13 cellular contexts compared by ENCODE assay signal in genomic region chr10:91974960-91975359, GRCh38. TPM values are rescaled to one million over a fixed set of nuclear protein-coding genes. Genes with fewer than 3 reads are reported as not detected.
A peak's percentile ranks its signal among the peaks of the same experiment; 100 is the strongest.
DNase-seq lines count a peak whose midpoint lies in the region.
"Had no signal": no experiment of that assay in that cellular context is flagged by ENCODE, and none has a peak within 500 bp of the region (broad histone marks: within the 10 kb centered on the region; RNA-seq: fewer than 3 reads in every experiment).

No MANE protein-coding gene starts in this region.

- peaks cover 34% of the 10 kb centered on the region for H3K36me3 Mint-ChIP-seq in activated naive CD4-positive, alpha-beta T cell treated with anti-CD3 and anti-CD28 coated beads, Interleukin-2, amount 50 U/mL, for 24 hours
- H3K36me3 Mint-ChIP-seq in activated naive CD4-positive, alpha-beta T cell treated with anti-CD3 and anti-CD28 coated beads, Interleukin-2, amount 10 ng/mL, durations not matched to agents 7 days and 5 days = peaks cover 54% of the 10 kb centered on the region
- H3K36me3 Mint-ChIP-seq in stimulated activated naive CD8-positive, alpha-beta T cell treated with anti-CD3 and anti-CD28 coated beads, Interleukin-15, Interleukin-2, amounts not matched to agents 100 ng/mL and 50 ng/mL, for 24 hours (ENCODE audit: low read depth) = peaks cover 89% of the 10 kb centered on the region

- peak overlapping the region; percentile 65 for H3K4me3 Mint-ChIP-seq in activated naive CD4-positive, alpha-beta T cell treated with anti-CD3 and anti-CD28 coated beads, Interleukin-2, amount 50 U/mL, for 24 hours
- H3K4me3 Mint-ChIP-seq in activated naive CD4-positive, alpha-beta T cell treated with anti-CD3 and anti-CD28 coated beads, Interleukin-2, amount 10 ng/mL, durations not matched to agents 7 days and 5 days = no peak overlapping the region
- H3K4me3 Mint-ChIP-seq in stimulated activated naive CD8-positive, alpha-beta T cell treated with anti-CD3 and anti-CD28 coated beads, Interleukin-15, Interleukin-2, amounts not matched to agents 100 ng/mL and 50 ng/mL, for 24 hours = peak overlapping the region; percentile 58
- H3K4me3 Mint-ChIP-seq: activated CD4-positive, alpha-beta T cell treated with anti-CD3 and anti-CD28 coated beads, Interleukin-2, amount 10 ng/mL, durations not matched to agents 7 days and 5 days; naive thymus-derived CD4-positive, alpha-beta T cell had no signal

- peak overlapping the region; percentile 99 for H3K27ac Mint-ChIP-seq in activated naive CD4-positive, alpha-beta T cell treated with anti-CD3 and anti-CD28 coated beads, Interleukin-2, amount 50 U/mL, for 24 hours
- no peak overlapping the region for H3K27ac Mint-ChIP-seq in activated naive CD4-positive, alpha-beta T cell treated with anti-CD3 and anti-CD28 coated beads, Interleukin-2, amount 10 ng/mL, durations not matched to agents 7 days and 5 days
- peak overlapping the region; percentile 97 for H3K27ac Mint-ChIP-seq in stimulated activated naive CD8-positive, alpha-beta T cell treated with anti-CD3 and anti-CD28 coated beads, Interleukin-15, Interleukin-2, amounts not matched to agents 100 ng/mL and 50 ng/mL, for 24 hours
- H3K27ac Mint-ChIP-seq: activated CD4-positive, alpha-beta T cell treated with anti-CD3 and anti-CD28 coated beads, Interleukin-2, amount 10 ng/mL, durations not matched to agents 7 days and 5 days; naive thymus-derived CD4-positive, alpha-beta T cell had no signal

- H3K27me3 Mint-ChIP-seq in activated naive CD4-positive, alpha-beta T cell treated with anti-CD3 and anti-CD28 coated beads, Interleukin-2, amount 50 U/mL, for 24 hours = no peaks in the 10 kb centered on the region
- H3K27me3 Mint-ChIP-seq in activated naive CD4-positive, alpha-beta T cell treated with anti-CD3 and anti-CD28 coated beads, Interleukin-2, amount 10 ng/mL, durations not matched to agents 7 days and 5 days = no peaks in the 10 kb centered on the region
- no peaks in the 10 kb centered on the region for H3K27me3 Mint-ChIP-seq in stimulated activated naive CD8-positive, alpha-beta T cell treated with anti-CD3 and anti-CD28 coated beads, Interleukin-15, Interleukin-2, amounts not matched to agents 100 ng/mL and 50 ng/mL, for 24 hours
- H3K27me3 Mint-ChIP-seq: activated CD4-positive, alpha-beta T cell treated with anti-CD3 and anti-CD28 coated beads, Interleukin-2, amount 10 ng/mL, durations not matched to agents 7 days and 5 days; naive thymus-derived CD4-positive, alpha-beta T cell had no signal

- DNase-seq in activated naive CD4-positive, alpha-beta T cell treated with anti-CD3 and anti-CD28 coated beads, Interleukin-2, amount 10 ng/mL, durations not matched to agents 7 days and 5 days = no peak
- peak; percentile 15 for DNase-seq in RPMI7951 (ENCODE audit: low read depth)
- peak; percentile 30 for DNase-seq in fibroblast of gingiva (ENCODE audit: low read depth)
- DNase-seq in NCI-H1694 treated with DMSO at 0.1 percent for 48 hours (lab: John Stamatoyannopoulos, UW) = no peak
- no peak for DNase-seq in 8988T
- no peak for DNase-seq in activated CD8-positive, alpha-beta memory T cell treated with anti-CD3 and anti-CD28 coated beads, Interleukin-2, amount 50 U/mL, for 4 hours
- DNase-seq: activated CD4-positive, alpha-beta T cell treated with anti-CD3 and anti-CD28 coated beads, Interleukin-2, amount 10 ng/mL, durations not matched to agents 7 days and 5 days; aorta; naive thymus-derived CD4-positive, alpha-beta T cell; NCI-H187 treated with DMSO at 0.1 percent for 48 hours; small intestine had no signal

- CTCF ChIA-PET in activated naive CD4-positive, alpha-beta T cell treated with anti-CD3 and anti-CD28 coated beads, Interleukin-2, amount 10 ng/mL, durations not matched to agents 7 days and 5 days (lab: Charles Lee) = no interaction called here

- peaks cover 32% of the 10 kb centered on the region for H3K4me1 Mint-ChIP-seq in activated naive CD4-positive, alpha-beta T cell treated with anti-CD3 and anti-CD28 coated beads, Interleukin-2, amount 50 U/mL, for 24 hours
- peaks cover 10% of the 10 kb centered on the region for H3K4me1 Mint-ChIP-seq in activated naive CD4-positive, alpha-beta T cell treated with anti-CD3 and anti-CD28 coated beads, Interleukin-2, amount 10 ng/mL, durations not matched to agents 7 days and 5 days
- peaks cover 42% of the 10 kb centered on the region for H3K4me1 Mint-ChIP-seq in stimulated activated naive CD8-positive, alpha-beta T cell treated with anti-CD3 and anti-CD28 coated beads, Interleukin-15, Interleukin-2, amounts not matched to agents 100 ng/mL and 50 ng/mL, for 24 hours (ENCODE audit: low read depth)

- no peaks in the 10 kb centered on the region for H3K9me3 Mint-ChIP-seq in activated naive CD4-positive, alpha-beta T cell treated with anti-CD3 and anti-CD28 coated beads, Interleukin-2, amount 50 U/mL, for 24 hours
- H3K9me3 Mint-ChIP-seq in activated naive CD4-positive, alpha-beta T cell treated with anti-CD3 and anti-CD28 coated beads, Interleukin-2, amount 10 ng/mL, durations not matched to agents 7 days and 5 days = no peaks in the 10 kb centered on the region
- no peaks in the 10 kb centered on the region for H3K9me3 Mint-ChIP-seq in stimulated activated naive CD8-positive, alpha-beta T cell treated with anti-CD3 and anti-CD28 coated beads, Interleukin-15, Interleukin-2, amounts not matched to agents 100 ng/mL and 50 ng/mL, for 24 hours
- H3K9me3 Mint-ChIP-seq: activated CD4-positive, alpha-beta T cell treated with anti-CD3 and anti-CD28 coated beads, Interleukin-2, amount 10 ng/mL, durations not matched to agents 7 days and 5 days had no signal

RNA-seq across cellular contexts. Expression of gene BTAF1, which starts 51.4 kb away (rescaled TPM):
- 19.0 TPM in 2 replicates for total RNA-seq in RPMI7951 (2014; rRNA removed; shearing (Covaris generic))

Comparison
In these comparisons a context has a peak if more than half of its experiments do, and no peak if none do; other contexts are left out.
1. DNase-seq: peak in RPMI7951 (single experiment) and fibroblast of gingiva (single experiment); none in activated naive CD4-positive, alpha-beta T cell treated with anti-CD3 and anti-CD28 coated beads, Interleukin-2, amount 10 ng/mL, durations not matched to agents 7 days and 5 days (single experiment), NCI-H1694 treated with DMSO at 0.1 percent for 48 hours (single experiment), 8988T (single experiment) and activated CD8-positive, alpha-beta memory T cell treated with anti-CD3 and anti-CD28 coated beads, Interleukin-2, amount 50 U/mL, for 4 hours (single experiment).